In genomic region chr2:128309341-128310093, GRCh38 we compare ENCODE assay signal across 10 cellular contexts. TPM values are rescaled to one million over a fixed set of nuclear protein-coding genes. Genes with fewer than 3 reads are reported as not detected.
A peak's percentile ranks its signal among the peaks of the same experiment; 100 is the strongest.
DNase-seq lines count a peak whose midpoint lies in the region; ATAC-seq and TF ChIP-seq lines count a peak whose summit lies in the region.
"Had no signal": no experiment of that assay in that cellular context is flagged by ENCODE, and none has a peak within 500 bp of the region (broad histone marks: within the 10 kb centered on the region; RNA-seq: fewer than 3 reads in every experiment).

No MANE protein-coding gene starts in this region.

- DNase-seq in RPMI8226: peak; percentile 47
- DNase-seq in left cardiac atrium: peak; percentile 19
- DNase-seq in sigmoid colon: peak; percentile 94
- DNase-seq in RKO (ENCODE audit: low spot score): no peak
- no peak for DNase-seq in activated CD4-positive, alpha-beta T cell treated with anti-CD3 and anti-CD28 coated beads, Interleukin-2, amount 50 U/mL, for 1 hour
- DNase-seq in activated T-cell treated with anti-CD3 and anti-CD28 coated beads, Interleukin-2, amount 50 U/mL, for 24 hours: no peak

- H3K4me3 ChIP-seq in Loucy (ENCODE audit: low read length, poor library complexity, severe bottlenecking) (peak overlapping the region; percentile 90), sigmoid colon (no peak overlapping the region)
- H3K4me3 ChIP-seq: smooth muscle cell had no signal

- peaks cover 100% of the 10 kb centered on the region for H4K20me1 ChIP-seq in Loucy (ENCODE audit: insufficient read depth, low read length, poor library complexity, severe bottlenecking)

- H3K27ac Mint-ChIP-seq in activated T-cell treated with anti-CD3 and anti-CD28 coated beads, Interleukin-2, amount 50 U/mL, for 24 hours: no peak overlapping the region
- H3K27ac Mint-ChIP-seq: activated B cell treated with CpG ODN at 0.5 μM for 24 hours had no signal

- H3K4me2 ChIP-seq in Loucy (ENCODE audit: low read depth, low read length, poor library complexity, severe bottlenecking): peak overlapping the region; percentile 98
- H3K4me2 ChIP-seq: smooth muscle cell had no signal

- H3K4me1 ChIP-seq in Loucy (ENCODE audit: insufficient read depth, low read length, poor library complexity, severe bottlenecking): peaks cover 73% of the 10 kb centered on the region
- H3K4me1 ChIP-seq in sigmoid colon: peaks cover 0 to 93% (median 85%) of the 10 kb centered on the region in 4 donors

- no peaks in the 10 kb centered on the region for H3K27me3 Mint-ChIP-seq in activated T-cell treated with anti-CD3 and anti-CD28 coated beads, Interleukin-2, amount 50 U/mL, for 24 hours
- H3K27me3 Mint-ChIP-seq: activated B cell treated with CpG ODN at 0.5 μM for 24 hours had no signal

- TF ChIP-seq POLR2A in sigmoid colon (IDR thresholded peaks at IDR 0.05): no peak

- H3K4me1 Mint-ChIP-seq in activated T-cell treated with anti-CD3 and anti-CD28 coated beads, Interleukin-2, amount 50 U/mL, for 24 hours (ENCODE audit: low read depth): peaks cover 40% of the 10 kb centered on the region

- WGBS in sigmoid colon, 2 donors: 32 to 59% methylated on average over 18 of the region's 18 CpGs

- H3K27me3 ChIP-seq in Loucy (ENCODE audit: insufficient read depth, low read length, poor library complexity, severe bottlenecking) (peaks cover under 1% of the 10 kb centered on the region), sigmoid colon (no peaks in the 10 kb centered on the region)

- no peaks in the 10 kb centered on the region for H3K9me2 ChIP-seq in Loucy (replicated peaks; ENCODE audit: low read depth, low read length)

- no peak overlapping the region for H3K4me3 Mint-ChIP-seq in activated T-cell treated with anti-CD3 and anti-CD28 coated beads, Interleukin-2, amount 50 U/mL, for 24 hours
- H3K4me3 Mint-ChIP-seq: activated B cell treated with CpG ODN at 0.5 μM for 24 hours had no signal

- H3K9me3 Mint-ChIP-seq in activated T-cell treated with anti-CD3 and anti-CD28 coated beads, Interleukin-2, amount 50 U/mL, for 24 hours: no peaks in the 10 kb centered on the region
- H3K9me3 Mint-ChIP-seq: activated B cell treated with CpG ODN at 0.5 μM for 24 hours had no signal

- H3K36me3 ChIP-seq in Loucy (ENCODE audit: insufficient read depth, low read length): peaks cover 100% of the 10 kb centered on the region
- no peaks in the 10 kb centered on the region for H3K36me3 ChIP-seq in sigmoid colon

- intact Hi-C loops in left cardiac atrium (cut with DNase I): loop anchor here in 1 of 2 donors (10.0 kb wide), 1 partner anchor 135 kb away; no protein-coding TSS in a partner anchor
- intact Hi-C loops in sigmoid colon (cut with DNase I): loop anchor here (5.0 kb wide), 2 partner anchors 77 to 127 kb away; no protein-coding TSS in a partner anchor

- peak in 1 of 2 donors; percentile 7 for ATAC-seq in left cardiac atrium
- no peak for ATAC-seq in HG03097 (IDR thresholded peaks at IDR 0.05; ENCODE audit: low FRiP score, unreplicated experiment)

- no peak for TF ChIP-seq CTCF in Loucy (conservative IDR thresholded peaks at IDR 0.05; ENCODE audit: low read length)
- TF ChIP-seq CTCF in sigmoid colon (IDR thresholded peaks at IDR 0.05): no peak

- TF ChIP-seq EP300 in sigmoid colon (IDR thresholded peaks at IDR 0.05): no peak

- peak overlapping the region; percentile 18 to 93 (median 78) for H3K27ac ChIP-seq in sigmoid colon

- H3K9ac ChIP-seq in Loucy (ENCODE audit: low read depth, low read length, poor library complexity, severe bottlenecking): peak overlapping the region; percentile 95

- no peaks in the 10 kb centered on the region for H3F3A ChIP-seq in Loucy (ENCODE audit: low read depth)

- H3K9me3 ChIP-seq in Loucy (ENCODE audit: insufficient read depth, low read depth, low read length) (no peaks in the 10 kb centered on the region), sigmoid colon (no peaks in the 10 kb centered on the region)

- H3K36me3 Mint-ChIP-seq in activated T-cell treated with anti-CD3 and anti-CD28 coated beads, Interleukin-2, amount 50 U/mL, for 24 hours (ENCODE audit: low read depth): peaks cover 15% of the 10 kb centered on the region

- no peak overlapping the region for H2AFZ ChIP-seq in Loucy (ENCODE audit: low read length)

- peaks cover 100% of the 10 kb centered on the region for H3K79me2 ChIP-seq in Loucy (ENCODE audit: insufficient read depth, low read length)

RNA-seq across cellular contexts. Expression of gene HS6ST1, which starts 9.2 kb away (rescaled TPM):
- total RNA-seq in left cardiac atrium: 10 to 100 TPM; 14.3 to 19.3 TPM
- 10 to 100 TPM; 13.2 to 27.4 (median 17.1) TPM for total RNA-seq in sigmoid colon
- polyA plus RNA-seq in sigmoid colon: 10 to 100 TPM; 12.0 to 25.1 (median 12.7) TPM

Comparison
In these comparisons a context has a peak if more than half of its experiments do, and no peak if none do; other contexts are left out.
1. DNase-seq: peak in RPMI8226 (single experiment), left cardiac atrium (single experiment) and sigmoid colon (single experiment); none in RKO (single experiment), activated CD4-positive, alpha-beta T cell treated with anti-CD3 and anti-CD28 coated beads, Interleukin-2, amount 50 U/mL, for 1 hour (single experiment) and activated T-cell treated with anti-CD3 and anti-CD28 coated beads, Interleukin-2, amount 50 U/mL, for 24 hours (single experiment).